8 cellular contexts compared by ENCODE assay signal in genomic region chr9:128007566-128008138, GRCh38. TPM values are rescaled to one million over a fixed set of nuclear protein-coding genes. Genes with fewer than 3 reads are reported as not detected.
A peak's percentile ranks its signal among the peaks of the same experiment; 100 is the strongest.
DNase-seq lines count a peak whose midpoint lies in the region; ATAC-seq and TF ChIP-seq lines count a peak whose summit lies in the region.

No MANE protein-coding gene starts in this region.

- TF ChIP-seq POLR2A in sigmoid colon (IDR thresholded peaks at IDR 0.05): no peak

- peaks cover 0 to 4% (median 0%) of the 10 kb centered on the region in 3 experiments for H3K27me3 ChIP-seq in neuronal stem cell (ENCODE audit: control insufficient read depth in 3 of 3, insufficient read depth in 3 of 3, low read depth in 1 of 3, low read length in 3 of 3)
- no peaks in the 10 kb centered on the region for H3K27me3 ChIP-seq in sigmoid colon

- no peak overlapping the region for H3K4me2 ChIP-seq in neuronal stem cell (ENCODE audit: insufficient read depth, low read length, poor library complexity, severe bottlenecking)

- peak overlapping the region; percentile 71 for H3K4me3 Mint-ChIP-seq in activated CD8-positive, alpha-beta T cell treated with anti-CD3 and anti-CD28 coated beads for 36 hours
- H3K4me3 Mint-ChIP-seq in type B pancreatic cell: peak overlapping the region; percentile 25

- H3K27ac Mint-ChIP-seq in activated CD8-positive, alpha-beta T cell treated with anti-CD3 and anti-CD28 coated beads for 36 hours: peak overlapping the region; percentile 92
- H3K27ac Mint-ChIP-seq in type B pancreatic cell: peak overlapping the region; percentile 66

- H3K9me3 ChIP-seq in neuronal stem cell (replicated peaks in 1 of 2; ENCODE audit: control insufficient read depth in 2 of 2, insufficient read depth in 1 of 2, low read depth in 1 of 2, low read length in 2 of 2) (peaks cover 3 to 5% of the 10 kb centered on the region in 2 donors), sigmoid colon (no peaks in the 10 kb centered on the region)

- H3K9me3 Mint-ChIP-seq in activated CD8-positive, alpha-beta T cell treated with anti-CD3 and anti-CD28 coated beads for 36 hours: peaks cover 6% of the 10 kb centered on the region
- H3K9me3 Mint-ChIP-seq in type B pancreatic cell: no peaks in the 10 kb centered on the region

- ATAC-seq in GM21576 (IDR thresholded peaks at IDR 0.05; ENCODE audit: unreplicated experiment): peak; percentile 62
- peak; percentile 88 for ATAC-seq in activated CD8-positive, alpha-beta T cell treated with anti-CD3 and anti-CD28 coated beads for 36 hours

- H3K23ac ChIP-seq in neuronal stem cell (ENCODE audit: low read depth, low read length, poor library complexity): peak overlapping the region; percentile 9

- intact Hi-C loops in activated CD8-positive, alpha-beta T cell treated with anti-CD3 and anti-CD28 coated beads for 36 hours (cut with micrococcal nuclease): loop anchor here (2.0 kb wide), 1 partner anchor 19 kb away; no protein-coding TSS in a partner anchor
- intact Hi-C loops in sigmoid colon (cut with DNase I): no loop called here

- no peak overlapping the region for H3K14ac ChIP-seq in neuronal stem cell (ENCODE audit: low read length)

- DNase-seq in CMK (ENCODE audit: low read depth) (peak; percentile 90), NCI-H510A treated with DMSO at 0.1 percent for 48 hours (lab: John Stamatoyannopoulos, UW) (peak; percentile 72), epithelial cell of proximal tubule (ENCODE audit: low read depth) (peak; percentile 76), neuronal stem cell (ENCODE audit: low spot score) (no peak), type B pancreatic cell (ENCODE audit: extremely low spot score, unreplicated experiment) (no peak), sigmoid colon (no peak)
- peak; percentile 98 for DNase-seq in activated CD8-positive, alpha-beta T cell treated with anti-CD3 and anti-CD28 coated beads for 36 hours

- no peak overlapping the region for H4K8ac ChIP-seq in neuronal stem cell (ENCODE audit: low read depth, low read length)

- peaks cover 0 to 10% of the 10 kb centered on the region in 2 donors for H3K4me1 ChIP-seq in neuronal stem cell (ENCODE audit: control insufficient read depth in 2 of 2, insufficient read depth in 1 of 2, low read depth in 1 of 2, low read length in 2 of 2)
- no peaks in the 10 kb centered on the region for H3K4me1 ChIP-seq in sigmoid colon

- WGBS in neuronal stem cell (ENCODE audit: extremely low coverage in 2 of 2, insufficient read length in 2 of 2, insufficient replicate concordance in 1 of 2), 2 donors: no CpG with 5 or more reads among the region's 10 CpGs
- 26 to 34% methylated on average over 10 of the region's 10 CpGs for WGBS in sigmoid colon, 2 donors

- H2BK15ac ChIP-seq in neuronal stem cell (ENCODE audit: low read length): no peak overlapping the region

- H3K27ac ChIP-seq in neuronal stem cell (replicated peaks; ENCODE audit: low read length) (no peak overlapping the region), sigmoid colon (peak overlapping the region in 1 of 4 donors; percentile 8)

- H3K36me3 ChIP-seq in neuronal stem cell (replicated peaks in 1 of 2; ENCODE audit: control insufficient read depth in 2 of 2, insufficient read depth in 2 of 2, low read length in 2 of 2): no peaks in the 10 kb centered on the region
- no peaks in the 10 kb centered on the region for H3K36me3 ChIP-seq in sigmoid colon

- H2AK5ac ChIP-seq in neuronal stem cell (ENCODE audit: low read depth, low read length): no peak overlapping the region

- CTCF ChIA-PET in activated CD8-positive, alpha-beta T cell treated with anti-CD3 and anti-CD28 coated beads for 36 hours (lab: Charles Lee): interaction anchor here (1.0 to 5.9 kb wide), 4 partner anchors 27 to 55 kb away, joined by 3 to 30 read pairs (median 5); no protein-coding TSS in a partner anchor

- no peaks in the 10 kb centered on the region for H3K27me3 Mint-ChIP-seq in activated CD8-positive, alpha-beta T cell treated with anti-CD3 and anti-CD28 coated beads for 36 hours
- no peaks in the 10 kb centered on the region for H3K27me3 Mint-ChIP-seq in type B pancreatic cell

- H3K4ac ChIP-seq in neuronal stem cell (ENCODE audit: low read length): no peak overlapping the region

- TF ChIP-seq EP300 in sigmoid colon (IDR thresholded peaks at IDR 0.05): no peak

- no peak overlapping the region for H2BK12ac ChIP-seq in neuronal stem cell (ENCODE audit: low read length)

- H3K9ac ChIP-seq in neuronal stem cell (ENCODE audit: low read depth, low read length, poor library complexity): no peak overlapping the region

- H3K79me1 ChIP-seq in neuronal stem cell (ENCODE audit: low read depth, low read length): no peaks in the 10 kb centered on the region

- H2BK120ac ChIP-seq in neuronal stem cell (ENCODE audit: low read depth, low read length): no peak overlapping the region

- TF ChIP-seq CTCF in activated CD8-positive, alpha-beta T cell treated with anti-CD3 and anti-CD28 coated beads for 36 hours (IDR thresholded peaks at IDR 0.05): no peak
- TF ChIP-seq CTCF in epithelial cell of proximal tubule (conservative IDR thresholded peaks at IDR 0.05; ENCODE audit: low read depth, low read length) (no peak), type B pancreatic cell (conservative IDR thresholded peaks at IDR 0.05) (no peak), sigmoid colon (IDR thresholded peaks at IDR 0.05) (no peak)

- H2AFZ ChIP-seq in neuronal stem cell (ENCODE audit: low read length): peak overlapping the region; percentile 76

- no peak overlapping the region for H2BK5ac ChIP-seq in neuronal stem cell (ENCODE audit: low read length)

- H3K36me3 Mint-ChIP-seq in activated CD8-positive, alpha-beta T cell treated with anti-CD3 and anti-CD28 coated beads for 36 hours (ENCODE audit: low read depth): peaks cover 9% of the 10 kb centered on the region
- H3K36me3 Mint-ChIP-seq in type B pancreatic cell: no peaks in the 10 kb centered on the region

- peaks cover 41% of the 10 kb centered on the region for H3K4me1 Mint-ChIP-seq in activated CD8-positive, alpha-beta T cell treated with anti-CD3 and anti-CD28 coated beads for 36 hours (ENCODE audit: low read depth)
- H3K4me1 Mint-ChIP-seq in type B pancreatic cell (ENCODE audit: unreplicated experiment): peaks cover 26% of the 10 kb centered on the region

- no peak overlapping the region for H3K18ac ChIP-seq in neuronal stem cell (ENCODE audit: low read length)

- H4K91ac ChIP-seq in neuronal stem cell (ENCODE audit: low read depth, low read length, poor library complexity): no peak overlapping the region

- POLR2A ChIA-PET in activated CD8-positive, alpha-beta T cell treated with anti-CD3 and anti-CD28 coated beads for 36 hours (lab: Charles Lee): interaction anchor here (0.7 to 3.6 kb wide), 17 partner anchors 9 to 109 kb away, joined by 3 to 27 read pairs (median 3); partner anchors contain the start of gene EEIG1

- no peak overlapping the region for H3K4me3 ChIP-seq in epithelial cell of proximal tubule (ENCODE audit: low read depth, low read length)
- no peak overlapping the region for H3K4me3 ChIP-seq in neuronal stem cell (ENCODE audit: low read length in 2 of 2)
- H3K4me3 ChIP-seq in sigmoid colon: no peak overlapping the region

RNA-seq across cellular contexts. Expression of gene EEIG1, which starts 26.9 kb away (rescaled TPM):
- total RNA-seq in activated CD8-positive, alpha-beta T cell treated with anti-CD3 and anti-CD28 coated beads for 36 hours: 10 to 100 TPM; 79.7 to 81.5 TPM
- total RNA-seq in epithelial cell of proximal tubule (3.9 and 5.0 TPM in 2 replicates), type B pancreatic cell (ENCODE audit: low replicate concordance) (61.1 and 74.8 TPM in 2 replicates), sigmoid colon (10 to 100 TPM; 10.9 to 32.7 (median 19.2) TPM)
- polyA plus RNA-seq in neuronal stem cell (2013, experiment 1 of 2): 22.0 TPM
- polyA plus RNA-seq in neuronal stem cell (2013, experiment 2 of 2): 22.8 TPM
- polyA plus RNA-seq in sigmoid colon: 10 to 100 TPM; 69.1 to 92.0 (median 77.0) TPM

RNA-seq across cellular contexts. Expression of gene NAIF1, which starts 59.5 kb away (rescaled TPM):
- total RNA-seq in activated CD8-positive, alpha-beta T cell treated with anti-CD3 and anti-CD28 coated beads for 36 hours: 10 to 100 TPM in 1 of 2 experiments, 1 to 10 TPM in 1; 8.4 to 11.8 TPM
- total RNA-seq in epithelial cell of proximal tubule: 7.0 and 9.0 TPM in 2 replicates
- polyA plus RNA-seq in neuronal stem cell (2013, experiment 1 of 2): 6.9 TPM
- 7.8 TPM for polyA plus RNA-seq in neuronal stem cell (2013, experiment 2 of 2)
- total RNA-seq in type B pancreatic cell (ENCODE audit: low replicate concordance): 6.7 and 10.3 TPM in 2 replicates
- total RNA-seq in sigmoid colon: 10 to 100 TPM in 1 of 4 donors, 1 to 10 TPM in 3; 5.5 to 10.7 (median 6.3) TPM
- 10 to 100 TPM in 1 of 3 donors, 1 to 10 TPM in 2; 8.4 to 11.0 (median 8.6) TPM for polyA plus RNA-seq in sigmoid colon

Comparison
In these comparisons a context has a peak if more than half of its experiments do, and no peak if none do; other contexts are left out.
1. DNase-seq: peak in CMK (single experiment), NCI-H510A treated with DMSO at 0.1 percent for 48 hours (single experiment), activated CD8-positive, alpha-beta T cell treated with anti-CD3 and anti-CD28 coated beads for 36 hours (single experiment) and epithelial cell of proximal tubule (single experiment); none in neuronal stem cell (single experiment), type B pancreatic cell (single experiment) and sigmoid colon (single experiment).